In genomic region chrX:111040377-111041017, GRCh38 we compare ENCODE assay signal across 11 cellular contexts. TPM values are rescaled to one million over a fixed set of nuclear protein-coding genes. Genes with fewer than 3 reads are reported as not detected.
DNase-seq lines count a peak whose midpoint lies in the region; ATAC-seq and TF ChIP-seq lines count a peak whose summit lies in the region.
"Had no signal": no experiment of that assay in that cellular context is flagged by ENCODE, and none has a peak within 500 bp of the region (broad histone marks: within the 10 kb centered on the region; RNA-seq: fewer than 3 reads in every experiment).

No MANE protein-coding gene starts in this region.

- H3K27me3 ChIP-seq in ACC112 (ENCODE audit: insufficient read depth, low read length), result no peaks in the 10 kb centered on the region
- H3K27me3 ChIP-seq in GM23248 (replicated peaks; ENCODE audit: insufficient read depth), result no peaks in the 10 kb centered on the region
- no peaks in the 10 kb centered on the region for H3K27me3 ChIP-seq in hepatocyte
- H3K27me3 ChIP-seq: ovary had no signal

- no peak for ATAC-seq in GM21515 (IDR thresholded peaks at IDR 0.05; ENCODE audit: unreplicated experiment)

- WGBS in GM23248 (ENCODE audit: low coverage in 1 of 2, low lambda C conversion rate in 2 of 2, missing lambda C conversion rate in 2 of 2), 2 experiments, result 18 to 37% methylated on average over 3 of the region's 3 CpGs
- WGBS in hepatocyte (ENCODE audit: low lambda C conversion rate, missing lambda C conversion rate), result 65% methylated on average over 3 of the region's 3 CpGs

- TF ChIP-seq CTCF in fibroblast of mammary gland (conservative IDR thresholded peaks at IDR 0.05; ENCODE audit: control insufficient read depth, insufficient read depth, low read depth, low read length), result no peak
- no peak for TF ChIP-seq CTCF in hepatocyte (IDR thresholded peaks at IDR 0.05; ENCODE audit: poor library complexity)

- H3K4me2 ChIP-seq in GM23248 (ENCODE audit: unreplicated experiment), result no peak overlapping the region
- no peak overlapping the region for H3K4me2 ChIP-seq in hepatocyte

- no peak overlapping the region for H3K9ac ChIP-seq in GM23248

- H3K4me1 ChIP-seq in ACC112 (ENCODE audit: control insufficient read depth, insufficient read depth, low read length, unreplicated experiment), result peaks cover 18% of the 10 kb centered on the region
- no peaks in the 10 kb centered on the region for H3K4me1 ChIP-seq in GM23248 (ENCODE audit: insufficient read depth)
- no peaks in the 10 kb centered on the region for H3K4me1 ChIP-seq in hepatocyte (ENCODE audit: insufficient read depth)
- H3K4me1 ChIP-seq: left ventricle myocardium inferior had no signal

- no peak overlapping the region for H3K4me3 ChIP-seq in ACC112 (ENCODE audit: low read depth, low read length)
- no peak overlapping the region for H3K4me3 ChIP-seq in GM23248
- H3K4me3 ChIP-seq in fibroblast of mammary gland (ENCODE audit: control insufficient read depth, low read depth, low read length), result no peak overlapping the region
- no peak overlapping the region for H3K4me3 ChIP-seq in hepatocyte
- H3K4me3 ChIP-seq: left ventricle myocardium inferior, ovary had no signal

- H4K20me1 ChIP-seq in GM23248 (ENCODE audit: insufficient read depth), result no peaks in the 10 kb centered on the region
- H4K20me1 ChIP-seq in hepatocyte (ENCODE audit: insufficient read depth, poor library complexity, severe bottlenecking), result no peaks in the 10 kb centered on the region

- H3K9me2 ChIP-seq in GM23248 (ENCODE audit: insufficient read depth) (no peaks in the 10 kb centered on the region), hepatocyte (replicated peaks; ENCODE audit: insufficient read depth) (no peaks in the 10 kb centered on the region)

- peak overlapping the region; percentile 99 for H3K27ac ChIP-seq in ACC112 (ENCODE audit: low read depth, low read length)
- no peak overlapping the region for H3K27ac ChIP-seq in GM23248
- no peak overlapping the region for H3K27ac ChIP-seq in hepatocyte
- H3K27ac ChIP-seq: left ventricle myocardium inferior, ovary had no signal

- H3K79me2 ChIP-seq in ACC112 (ENCODE audit: control insufficient read depth, insufficient read depth, low read length, unreplicated experiment), result no peaks in the 10 kb centered on the region
- H3K79me2 ChIP-seq in GM23248 (ENCODE audit: insufficient read depth), result no peaks in the 10 kb centered on the region
- H3K79me2 ChIP-seq in hepatocyte, result no peaks in the 10 kb centered on the region

- DNase-seq in GM23248 (peak; percentile 7), NCI-H69 (lab: John Stamatoyannopoulos, UW) (peak; percentile 59), fibroblast of mammary gland (ENCODE audit: low read depth) (peak; percentile 37), T-helper 2 cell (no peak), hepatocyte (ENCODE audit: low spot score) (no peak), NCI-H1417 treated with DMSO at 0.1 percent for 48 hours (lab: John Stamatoyannopoulos, UW) (no peak)
- DNase-seq: aorta, left ventricle myocardium inferior, ovary had no signal

- H3F3A ChIP-seq in GM23248 (ENCODE audit: insufficient read depth), result no peaks in the 10 kb centered on the region

- no peaks in the 10 kb centered on the region for H3K36me3 ChIP-seq in ACC112 (ENCODE audit: insufficient read depth, low read length)
- H3K36me3 ChIP-seq in GM23248 (ENCODE audit: low read depth), result no peaks in the 10 kb centered on the region
- H3K36me3 ChIP-seq in hepatocyte (replicated peaks; ENCODE audit: insufficient read depth, low read depth), result no peaks in the 10 kb centered on the region
- H3K36me3 ChIP-seq: left ventricle myocardium inferior, ovary had no signal

- in situ Hi-C loops in GM23248 (cut with MboI), result no loop called here

- H2AFZ ChIP-seq in ACC112 (ENCODE audit: low read length, unreplicated experiment), result no peak overlapping the region
- no peak overlapping the region for H2AFZ ChIP-seq in GM23248
- no peak overlapping the region for H2AFZ ChIP-seq in hepatocyte

- H3K9me3 ChIP-seq in GM23248 (ENCODE audit: low read depth), result no peaks in the 10 kb centered on the region
- no peaks in the 10 kb centered on the region for H3K9me3 ChIP-seq in hepatocyte (ENCODE audit: low read depth)
- H3K9me3 ChIP-seq: left ventricle myocardium inferior, ovary had no signal

RNA-seq across cellular contexts. Expression of gene PAK3, which starts 55.5 kb away (rescaled TPM):
- not detected in 2 replicates for total RNA-seq in GM23248 (2014; rRNA removed; shearing (Covaris generic))
- polyA plus RNA-seq in GM23248 (2016; fragmentation: Nextera tagmentation; extraction: Ambion mirVana), result 0.14 TPM in 1 of 2 replicates, not detected in the other
- 1.2 and 2.4 TPM in 2 replicates for total RNA-seq in hepatocyte
- polyA plus RNA-seq in hepatocyte, result 2.9 and 4.1 TPM in 2 replicates

Comparison
In these comparisons a context has a peak if more than half of its experiments do, and no peak if none do; other contexts are left out.
1. DNase-seq: peak in GM23248 (single experiment), NCI-H69 (single experiment) and fibroblast of mammary gland (single experiment); none in T-helper 2 cell (0 of 5), hepatocyte (single experiment) and NCI-H1417 treated with DMSO at 0.1 percent for 48 hours (single experiment).